ENCODE assay signal across 22 cellular contexts in genomic region chr22:29219881-29220670, GRCh38. TPM values are rescaled to one million over a fixed set of nuclear protein-coding genes. Genes with fewer than 3 reads are reported as not detected.
A peak's percentile ranks its signal among the peaks of the same experiment; 100 is the strongest.
DNase-seq lines count a peak whose midpoint lies in the region; ATAC-seq, FAIRE-seq and TF ChIP-seq lines count a peak whose summit lies in the region.
"Had no signal": no experiment of that assay in that cellular context is flagged by ENCODE, and none has a peak within 500 bp of the region (broad histone marks: within the 10 kb centered on the region; RNA-seq: fewer than 3 reads in every experiment).

No MANE protein-coding gene starts in this region.

- no peak overlapping the region for H2BK120ac ChIP-seq in H9 (ENCODE audit: low read depth, low read length, poor library complexity, severe bottlenecking)

- H3K27me3 Mint-ChIP-seq in H9 (ENCODE audit: low read depth), result 0 out of 2 replicates have a peak, but pooled peaks cover 3% of the 10 kb centered on the region
- no peaks in the 10 kb centered on the region for H3K27me3 Mint-ChIP-seq in T-cell
- H3K27me3 Mint-ChIP-seq: activated naive CD8-positive, alpha-beta T cell treated with anti-CD3 and anti-CD28 coated beads, Interleukin-2, amount 10 ng/mL, durations not matched to agents 7 days and 5 days had no signal

- H3K36me3 ChIP-seq in kidney (ENCODE audit: control insufficient read depth in 1 of 2, insufficient read depth in 2 of 2, low read length in 2 of 2) (no peaks in the 10 kb centered on the region), spleen (peaks cover 0 to 15% (median 2%) of the 10 kb centered on the region in 6 donors)

- H3K79me2 ChIP-seq in H9 (ENCODE audit: insufficient read depth, low read length), result no peaks in the 10 kb centered on the region

- no CpG with 5 or more reads among the region's 14 CpGs for WGBS in H9 (ENCODE audit: extremely low coverage, insufficient read length, low lambda C conversion rate)
- 76 to 83% (median 79%) methylated on average over 14 of the region's 14 CpGs for WGBS in spleen, 5 donors

- intact Hi-C loops in kidney (cut with DNase I) (no loop called here), spleen (cut with DNase I; ENCODE audit: low total_unique reads) (no loop called here)

- no peak overlapping the region for H3K9ac ChIP-seq in H9 (ENCODE audit: extremely low read depth, insufficient read length, low read length)
- no peak overlapping the region for H3K9ac ChIP-seq in kidney (ENCODE audit: low read length in 2 of 2)

- H2BK5ac ChIP-seq in H9 (ENCODE audit: insufficient read length, low read length), result no peak overlapping the region

- H2AK5ac ChIP-seq in H9 (ENCODE audit: insufficient read length, low read length), result no peak overlapping the region

- peaks cover 28 to 33% of the 10 kb centered on the region in 2 experiments for H3K4me1 Mint-ChIP-seq in H9
- H3K4me1 Mint-ChIP-seq in T-cell, result no peaks in the 10 kb centered on the region
- H3K4me1 Mint-ChIP-seq: activated naive CD8-positive, alpha-beta T cell treated with anti-CD3 and anti-CD28 coated beads, Interleukin-2, amount 10 ng/mL, durations not matched to agents 7 days and 5 days; mesothelial cell of epicardium had no signal

- no peaks in the 10 kb centered on the region for H4K20me1 ChIP-seq in H9 (ENCODE audit: control insufficient read depth, insufficient read depth, insufficient read length)

- no peaks in the 10 kb centered on the region for H3K79me1 ChIP-seq in H9 (ENCODE audit: insufficient read depth, low read depth, low read length, poor library complexity, severe bottlenecking)

- POLR2A ChIA-PET in T-cell (lab: Charles Lee), result no interaction called here

- H3K14ac ChIP-seq in H9 (ENCODE audit: insufficient read depth, low read length), result 0 out of 2 replicates have a peak overlapping the region, but pooled peaks have one; percentile 11

- no peak for FAIRE-seq in kidney (lab: Jason Lieb, UNC)
- FAIRE-seq: colon, endometrium, HTR-8/SVneo, RCC 7860 had no signal

- no peak for TF ChIP-seq CTCF in H9 (conservative IDR thresholded peaks at IDR 0.05)
- no peak for TF ChIP-seq CTCF in VCaP (conservative IDR thresholded peaks at IDR 0.05)
- no peak for TF ChIP-seq CTCF in kidney (IDR thresholded peaks at IDR 0.05; ENCODE audit: borderline replicate concordance, extremely low read depth, insufficient read depth)
- no peak for TF ChIP-seq CTCF in spleen (IDR thresholded peaks at IDR 0.05 in 8 of 11, conservative IDR thresholded peaks at IDR 0.05 in 3 of 11)

- no peak overlapping the region for H3K18ac ChIP-seq in H9 (ENCODE audit: insufficient read length, low read depth, low read length)

- no peak for TF ChIP-seq POLR2A in spleen (IDR thresholded peaks at IDR 0.05)

- peak; percentile 47 for DNase-seq in H9
- peak; percentile 64 for DNase-seq in kidney
- DNase-seq in spleen, result peak; percentile 67
- no peak for DNase-seq in T-cell
- DNase-seq: activated naive CD8-positive, alpha-beta T cell treated with anti-CD3 and anti-CD28 coated beads, Interleukin-2, amount 10 ng/mL, durations not matched to agents 7 days and 5 days; AML-193; MM.1S; NCI-H1694; NCI-H2227 treated with DMSO at 0.1 percent for 48 hours; retina; stimulated activated CD4-positive, alpha-beta T cell treated with anti-CD3 and anti-CD28 coated beads, Interleukin-15, amount 100 ng/mL, for 24 hours; T1000 had no signal

- no peak overlapping the region for H3K23ac ChIP-seq in H9 (ENCODE audit: insufficient read length, low read depth, low read length)

- no peak overlapping the region for H4K91ac ChIP-seq in H9 (ENCODE audit: insufficient read length, low read depth, low read length)

- CTCF ChIA-PET in T-cell (lab: Charles Lee), result no interaction called here

- H3K56ac ChIP-seq in H9 (ENCODE audit: insufficient read length, low read depth, low read length), result no peak overlapping the region

- H4K8ac ChIP-seq in H9 (replicated peaks; ENCODE audit: insufficient read length, low read depth, low read length), result no peak overlapping the region

- H3K4me3 ChIP-seq in kidney (ENCODE audit: low read length in 2 of 2) (no peak overlapping the region), spleen (no peak overlapping the region)

- no peak overlapping the region for H3K4ac ChIP-seq in H9 (ENCODE audit: low read depth, low read length)

- peaks cover 3% of the 10 kb centered on the region; the same call in 1 of the 2 replicates for H3K4me1 ChIP-seq in H9 (ENCODE audit: insufficient read depth, low read length)
- peaks cover 0 to 3% of the 10 kb centered on the region in 2 donors for H3K4me1 ChIP-seq in kidney (ENCODE audit: control insufficient read depth in 1 of 2, insufficient read depth in 1 of 2, low read depth in 1 of 2, low read length in 2 of 2)
- H3K4me1 ChIP-seq in spleen, result peaks cover 25 to 79% (median 58%) of the 10 kb centered on the region in 6 donors

- H3K23me2 ChIP-seq in H9 (ENCODE audit: insufficient read length, low read depth, low read length, poor library complexity, severe bottlenecking), result no peaks in the 10 kb centered on the region

- no peak overlapping the region for H2BK15ac ChIP-seq in H9 (ENCODE audit: low read depth, low read length)

- peak overlapping the region; percentile 76 to 90 (median 82); a peak in 5 of 7 replicates for H3K27ac Mint-ChIP-seq in H9
- no peak overlapping the region for H3K27ac Mint-ChIP-seq in T-cell
- H3K27ac Mint-ChIP-seq: activated naive CD8-positive, alpha-beta T cell treated with anti-CD3 and anti-CD28 coated beads, Interleukin-2, amount 10 ng/mL, durations not matched to agents 7 days and 5 days; mesothelial cell of epicardium; stimulated activated memory B cell treated with anti-CD40 and anti-IgM and Interleukin-4, amounts not matched to agents 10 μg/mL and 1 μg/mL and 100 μg/mL, for 72 hours had no signal

- ATAC-seq in GM18498 (IDR thresholded peaks at IDR 0.05; ENCODE audit: unreplicated experiment) (no peak), T-cell (replicated peaks in 1 of 4) (no peak), GM18867 (IDR thresholded peaks at IDR 0.05; ENCODE audit: unreplicated experiment) (no peak)
- ATAC-seq: stimulated activated memory B cell treated with anti-CD40 and anti-IgM and Interleukin-4, amounts not matched to agents 10 μg/mL and 1 μg/mL and 100 μg/mL, for 72 hours had no signal

- no peak overlapping the region for H3K4me2 ChIP-seq in H9 (ENCODE audit: insufficient read depth, insufficient read length, low read length)

- H3K36me3 Mint-ChIP-seq in H9 (ENCODE audit: insufficient read depth in 1 of 3, low read depth in 3 of 3), result no peaks in the 10 kb centered on the region
- H3K36me3 Mint-ChIP-seq in T-cell, result no peaks in the 10 kb centered on the region
- H3K36me3 Mint-ChIP-seq: activated naive CD8-positive, alpha-beta T cell treated with anti-CD3 and anti-CD28 coated beads, Interleukin-2, amount 10 ng/mL, durations not matched to agents 7 days and 5 days; brain; mesothelial cell of epicardium; stimulated activated memory B cell treated with anti-CD40 and anti-IgM and Interleukin-4, amounts not matched to agents 10 μg/mL and 1 μg/mL and 100 μg/mL, for 72 hours had no signal

- H3K9me3 ChIP-seq in H9 (ENCODE audit: control insufficient read depth, low read depth, low read length) (no peaks in the 10 kb centered on the region), kidney (ENCODE audit: control insufficient read depth in 1 of 2, low read length in 2 of 2) (no peaks in the 10 kb centered on the region), spleen (no peaks in the 10 kb centered on the region)

- H3K27me3 ChIP-seq in H9 (ENCODE audit: insufficient read depth, low read length) (no peaks in the 10 kb centered on the region), spleen (replicated peaks in 1 of 7) (peaks cover 0 to 6% (median 0%) of the 10 kb centered on the region in 7 donors)

- H3K27ac ChIP-seq in H9 (ENCODE audit: insufficient read length, low read depth, low read length), result no peak overlapping the region
- H3K27ac ChIP-seq in VCaP, result peak overlapping the region; percentile 75
- H3K27ac ChIP-seq in kidney (ENCODE audit: low read depth in 2 of 2, low read length in 2 of 2), result no peak overlapping the region
- H3K27ac ChIP-seq in spleen, result peak overlapping the region in 3 of 8 donors; percentile 2 to 88 (median 7)

- H2BK20ac ChIP-seq in H9 (ENCODE audit: low read depth, low read length, poor library complexity, severe bottlenecking), result no peak overlapping the region

- H2AFZ ChIP-seq in H9 (ENCODE audit: low read length), result no peak overlapping the region

- H3K9me3 Mint-ChIP-seq in H9 (no peaks in the 10 kb centered on the region; a peak in 1 of 5 replicates), T-cell (no peaks in the 10 kb centered on the region)
- H3K9me3 Mint-ChIP-seq: activated naive CD8-positive, alpha-beta T cell treated with anti-CD3 and anti-CD28 coated beads, Interleukin-2, amount 10 ng/mL, durations not matched to agents 7 days and 5 days; mesothelial cell of epicardium; stimulated activated memory B cell treated with anti-CD40 and anti-IgM and Interleukin-4, amounts not matched to agents 10 μg/mL and 1 μg/mL and 100 μg/mL, for 72 hours had no signal

- H3K4me3 Mint-ChIP-seq in H9 (0 out of 5 replicates have a peak overlapping the region, but pooled peaks of 1 of the 2 experiments have one; percentile 21), T-cell (no peak overlapping the region)
- H3K4me3 Mint-ChIP-seq: activated naive CD8-positive, alpha-beta T cell treated with anti-CD3 and anti-CD28 coated beads, Interleukin-2, amount 10 ng/mL, durations not matched to agents 7 days and 5 days; brain; mesothelial cell of epicardium; stimulated activated memory B cell treated with anti-CD40 and anti-IgM and Interleukin-4, amounts not matched to agents 10 μg/mL and 1 μg/mL and 100 μg/mL, for 72 hours had no signal

- no peak overlapping the region for H2BK12ac ChIP-seq in H9 (ENCODE audit: insufficient read length, low read depth, low read length)

- H4K5ac ChIP-seq in H9 (ENCODE audit: insufficient read length, low read depth, low read length), result no peak overlapping the region

- H3T11ph ChIP-seq in H9 (ENCODE audit: low read length), result no peak overlapping the region

RNA-seq across cellular contexts. Expression of gene EMID1, which starts 14.4 kb away (rescaled TPM):
- total RNA-seq in H9 (2021) (4.5 and 5.4 TPM in 2 replicates), kidney (9.6 TPM), spleen (10 to 100 TPM; 38.0 to 90.3 (median 62.0) TPM), T-cell (1 to 10 TPM in 1 of 5 donors, under 1 TPM in 4; 0.32 to 1.5 (median 0.76) TPM)
- polyA plus RNA-seq in kidney (ENCODE audit: insufficient read depth, low read depth, low replicate concordance) (25.5 TPM), spleen (10 to 100 TPM; 18.5 to 62.6 (median 60.4) TPM)
- total RNA-seq: activated naive CD8-positive, alpha-beta T cell treated with anti-CD3 and anti-CD28 coated beads, Interleukin-2, amount 10 ng/mL, durations not matched to agents 7 days and 5 days had no signal

RNA-seq across cellular contexts. Expression of gene RHBDD3, which starts 47.7 kb away (rescaled TPM):
- total RNA-seq in H9 (2021), result 92.9 and 99.7 TPM in 2 replicates
- total RNA-seq in kidney, result 19.2 TPM
- polyA plus RNA-seq in kidney (ENCODE audit: insufficient read depth, low read depth, low replicate concordance), result 26.3 TPM
- 10 to 100 TPM; 17.6 to 45.8 (median 24.7) TPM for total RNA-seq in spleen
- 10 to 100 TPM; 16.3 to 36.5 (median 23.9) TPM for polyA plus RNA-seq in spleen
- total RNA-seq in T-cell, result 10 to 100 TPM; 14.1 to 25.4 (median 22.1) TPM

RNA-seq across cellular contexts. Expression of gene EWSR1, which starts 48.0 kb away (rescaled TPM):
- 456 and 462 TPM in 2 replicates for total RNA-seq in H9 (2021)
- 214 TPM for total RNA-seq in kidney
- 124 TPM for polyA plus RNA-seq in kidney (ENCODE audit: insufficient read depth, low read depth, low replicate concordance)
- 100 to 1,000 TPM; 181 to 282 (median 266) TPM for total RNA-seq in spleen
- polyA plus RNA-seq in spleen, result 100 to 1,000 TPM; 127 to 207 (median 204) TPM
- 100 to 1,000 TPM; 254 to 308 (median 260) TPM for total RNA-seq in T-cell

Comparison
In these comparisons a context has a peak if more than half of its experiments do, and no peak if none do; other contexts are left out.
1. DNase-seq: peak in H9 (single experiment), kidney (single experiment) and spleen (single experiment); none in T-cell (0 of 34).
2. H3K27ac Mint-ChIP-seq: peak in H9 (3 of 3); none in T-cell (0 of 2).